In genomic region chr7:27162930-27163775, GRCh38 we compare ENCODE assay signal across 15 cellular contexts. TPM values are rescaled to one million over a fixed set of nuclear protein-coding genes. Genes with fewer than 3 reads are reported as not detected.
A peak's percentile ranks its signal among the peaks of the same experiment; 100 is the strongest.
DNase-seq lines count a peak whose midpoint lies in the region; ATAC-seq and TF ChIP-seq lines count a peak whose summit lies in the region.
"Had no signal": no experiment of that assay in that cellular context is flagged by ENCODE, and none has a peak within 500 bp of the region (broad histone marks: within the 10 kb centered on the region; RNA-seq: fewer than 3 reads in every experiment).

No MANE protein-coding gene starts in this region.

- POLR2A ChIA-PET in activated CD8-positive, alpha-beta T cell treated with anti-CD3 and anti-CD28 coated beads, Interleukin-2, amount 10 ng/mL, durations not matched to agents 7 days and 5 days (lab: Charles Lee) = no interaction called here

- peak overlapping the region; percentile 67 for H3K4me3 ChIP-seq in fibroblast of villous mesenchyme (ENCODE audit: low read depth, low read length)
- peak overlapping the region; percentile 79 for H3K4me3 ChIP-seq in psoas muscle
- H3K4me3 ChIP-seq: heart left ventricle had no signal

- H3K4me3 Mint-ChIP-seq in IgD-negative memory B cell = peak overlapping the region in 1 of 4 donors; percentile 71
- no peak overlapping the region for H3K4me3 Mint-ChIP-seq in activated CD8-positive, alpha-beta T cell treated with anti-CD3 and anti-CD28 coated beads, Interleukin-2, amount 10 ng/mL, durations not matched to agents 7 days and 5 days
- H3K4me3 Mint-ChIP-seq: activated naive CD4-positive, alpha-beta T cell treated with anti-CD3 and anti-CD28 coated beads for 36 hours; WTC11 had no signal

- H3K4me1 ChIP-seq in psoas muscle = peaks cover 26% of the 10 kb centered on the region

- TF ChIP-seq CTCF in fibroblast of villous mesenchyme (IDR thresholded peaks at IDR 0.05; ENCODE audit: insufficient read depth, low read depth, low read length) = no peak
- TF ChIP-seq CTCF in psoas muscle (IDR thresholded peaks at IDR 0.05) = no peak

- WGBS in psoas muscle, 3 donors = 52 to 62% (median 54%) methylated on average over 14 of the region's 14 CpGs

- DNase-seq in Caki2 (ENCODE audit: low read depth) (peak; percentile 45), fibroblast of villous mesenchyme (ENCODE audit: low read depth) (peak; percentile 35), psoas muscle (no peak), germinal center (ENCODE audit: low spot score) (no peak)
- DNase-seq in activated CD8-positive, alpha-beta T cell treated with anti-CD3 and anti-CD28 coated beads, Interleukin-2, amount 10 ng/mL, durations not matched to agents 7 days and 5 days = no peak
- DNase-seq in activated CD4-positive, alpha-beta T cell treated with anti-CD3 and anti-CD28 coated beads, Interleukin-2, amount 50 U/mL, for 1 hour = no peak
- DNase-seq: activated naive CD4-positive, alpha-beta T cell treated with anti-CD3 and anti-CD28 coated beads for 36 hours; DMS79; stimulated activated naive CD8-positive, alpha-beta T cell treated with anti-CD3 and anti-CD28 coated beads, Interleukin-15, Interleukin-2, amounts not matched to agents 100 U/mL and 50 U/mL, for 24 hours had no signal

- peak overlapping the region; percentile 40 to 98 (median 60) for H3K27ac Mint-ChIP-seq in IgD-negative memory B cell
- no peak overlapping the region for H3K27ac Mint-ChIP-seq in activated CD8-positive, alpha-beta T cell treated with anti-CD3 and anti-CD28 coated beads, Interleukin-2, amount 10 ng/mL, durations not matched to agents 7 days and 5 days
- H3K27ac Mint-ChIP-seq: activated naive CD4-positive, alpha-beta T cell treated with anti-CD3 and anti-CD28 coated beads for 36 hours; WTC11 had no signal

- H3K36me3 ChIP-seq in psoas muscle (ENCODE audit: insufficient read depth in 1 of 2, low read depth in 1 of 2) = no peaks in the 10 kb centered on the region
- H3K36me3 ChIP-seq: heart left ventricle had no signal

- ATAC-seq in psoas muscle (no peak), GM18520 (IDR thresholded peaks at IDR 0.05; ENCODE audit: unreplicated experiment) (no peak)
- no peak for ATAC-seq in activated CD8-positive, alpha-beta T cell treated with anti-CD3 and anti-CD28 coated beads, Interleukin-2, amount 10 ng/mL, durations not matched to agents 7 days and 5 days
- ATAC-seq: heart left ventricle; HepG2; stimulated activated naive CD8-positive, alpha-beta T cell treated with anti-CD3 and anti-CD28 coated beads, Interleukin-15, Interleukin-2, amounts not matched to agents 100 U/mL and 50 U/mL, for 24 hours; WTC11 had no signal

- peak overlapping the region; percentile 92 for H3K27ac ChIP-seq in psoas muscle

- in situ Hi-C loops in Caki2 (cut with HindIII; ENCODE audit: low pct_unique_long_range_greater_than_20kb, low sequenced_read_pairs) = loop anchor here (5.0 kb wide), 1 partner anchor 36 kb away; no protein-coding TSS in a partner anchor

- CTCF ChIA-PET in activated CD8-positive, alpha-beta T cell treated with anti-CD3 and anti-CD28 coated beads, Interleukin-2, amount 10 ng/mL, durations not matched to agents 7 days and 5 days (lab: Charles Lee) = interaction anchor here (0.7 to 4.7 kb wide), 9 partner anchors 10 to 793 kb away, joined by 3 to 85 read pairs (median 5); partner anchors contain the start of gene HOXA13

- H3K36me3 Mint-ChIP-seq in IgD-negative memory B cell = peaks cover 1% of the 10 kb centered on the region
- peaks cover 13% of the 10 kb centered on the region for H3K36me3 Mint-ChIP-seq in activated CD8-positive, alpha-beta T cell treated with anti-CD3 and anti-CD28 coated beads, Interleukin-2, amount 10 ng/mL, durations not matched to agents 7 days and 5 days (ENCODE audit: low read depth)
- H3K36me3 Mint-ChIP-seq: WTC11 had no signal

- no peaks in the 10 kb centered on the region for H3K27me3 ChIP-seq in psoas muscle (ENCODE audit: insufficient read depth in 3 of 3, low read length in 2 of 3)

- no peaks in the 10 kb centered on the region for H3K9me3 ChIP-seq in psoas muscle
- H3K9me3 ChIP-seq: heart left ventricle had no signal

- peaks cover 1 to 30% (median 10%) of the 10 kb centered on the region in 3 donors for H3K4me1 Mint-ChIP-seq in IgD-negative memory B cell
- H3K4me1 Mint-ChIP-seq in activated CD8-positive, alpha-beta T cell treated with anti-CD3 and anti-CD28 coated beads, Interleukin-2, amount 10 ng/mL, durations not matched to agents 7 days and 5 days (ENCODE audit: low read depth) = peaks cover 9% of the 10 kb centered on the region

- H3K27me3 Mint-ChIP-seq in IgD-negative memory B cell = peaks cover 51% of the 10 kb centered on the region
- peaks cover 75% of the 10 kb centered on the region for H3K27me3 Mint-ChIP-seq in activated CD8-positive, alpha-beta T cell treated with anti-CD3 and anti-CD28 coated beads, Interleukin-2, amount 10 ng/mL, durations not matched to agents 7 days and 5 days (ENCODE audit: low read depth)

- H3K9me3 Mint-ChIP-seq in IgD-negative memory B cell = peaks cover 0 to 9% (median 0%) of the 10 kb centered on the region in 3 donors
- H3K9me3 Mint-ChIP-seq in activated CD8-positive, alpha-beta T cell treated with anti-CD3 and anti-CD28 coated beads, Interleukin-2, amount 10 ng/mL, durations not matched to agents 7 days and 5 days (ENCODE audit: insufficient read depth) = no peaks in the 10 kb centered on the region
- H3K9me3 Mint-ChIP-seq: activated naive CD4-positive, alpha-beta T cell treated with anti-CD3 and anti-CD28 coated beads for 36 hours; dendritic cell treated with granulocyte-macrophage colony-stimulating factor and Interleukin-4, amounts not matched to agents 40 ng/mL and 50 ng/mL, for 4 days; WTC11 had no signal

- intact Hi-C loops in psoas muscle (cut with DNase I) = loop anchor here (5.0 to 10.0 kb wide), 4 partner anchors 766 to 1598 kb away; partner anchors contain the start of genes CBX3 (in 1 of the 2) and HNRNPA2B1 (in 1 of the 2)

RNA-seq across cellular contexts. Expression of gene HOXA9, which starts 2.2 kb away (rescaled TPM):
- total RNA-seq in Caki2 (2014; rRNA removed; shearing (Covaris generic); ENCODE audit: low replicate concordance) = 46.9 and 62.2 TPM in 2 replicates
- 0.20 TPM for polyA plus RNA-seq in IgD-negative memory B cell
- total RNA-seq in fibroblast of villous mesenchyme = 17.1 and 20.3 TPM in 2 replicates
- 10 to 100 TPM in 1 of 4 donors, 1 to 10 TPM in 1, under 1 TPM in 1, not detected in 1; 0.81 to 19.9 (median 4.9) TPM for total RNA-seq in psoas muscle
- 10 to 100 TPM; 13.8 to 55.9 (median 18.2) TPM for polyA plus RNA-seq in psoas muscle
- not detected for total RNA-seq in activated CD8-positive, alpha-beta T cell treated with anti-CD3 and anti-CD28 coated beads, Interleukin-2, amount 10 ng/mL, durations not matched to agents 7 days and 5 days
- total RNA-seq: activated naive CD4-positive, alpha-beta T cell treated with anti-CD3 and anti-CD28 coated beads for 36 hours; HepG2; WTC11 had no signal
- polyA plus RNA-seq: heart left ventricle, HepG2 had no signal

RNA-seq across cellular contexts. Expression of gene HOXA7, which starts 6.7 kb away (rescaled TPM):
- 5.1 TPM in 1 of 2 replicates, not detected in the other for total RNA-seq in Caki2 (2014; rRNA removed; shearing (Covaris generic); ENCODE audit: low replicate concordance)
- polyA plus RNA-seq in IgD-negative memory B cell (1.0 TPM), psoas muscle (10 to 100 TPM in 1 of 3 donors, 1 to 10 TPM in 2; 2.9 to 10.2 (median 6.2) TPM)
- total RNA-seq in fibroblast of villous mesenchyme (2.2 and 2.3 TPM in 2 replicates), psoas muscle (1 to 10 TPM; 4.7 to 8.4 (median 6.7) TPM)
- not detected for total RNA-seq in activated CD8-positive, alpha-beta T cell treated with anti-CD3 and anti-CD28 coated beads, Interleukin-2, amount 10 ng/mL, durations not matched to agents 7 days and 5 days
- total RNA-seq: activated naive CD4-positive, alpha-beta T cell treated with anti-CD3 and anti-CD28 coated beads for 36 hours; HepG2; WTC11 had no signal
- polyA plus RNA-seq: heart left ventricle had no signal

RNA-seq across cellular contexts. Expression of gene HOXA3, which starts 10.8 kb away (rescaled TPM):
- total RNA-seq in Caki2 (2014; rRNA removed; shearing (Covaris generic); ENCODE audit: low replicate concordance) = 3.3 and 32.9 TPM in 2 replicates
- polyA plus RNA-seq in IgD-negative memory B cell = not detected
- 9.3 and 11.7 TPM in 2 replicates for total RNA-seq in fibroblast of villous mesenchyme
- 1 to 10 TPM; 3.3 to 5.6 (median 4.2) TPM for total RNA-seq in psoas muscle
- 1 to 10 TPM in 1 of 3 donors, under 1 TPM in 2; 0.65 to 2.6 (median 0.97) TPM for polyA plus RNA-seq in psoas muscle
- total RNA-seq in activated CD8-positive, alpha-beta T cell treated with anti-CD3 and anti-CD28 coated beads, Interleukin-2, amount 10 ng/mL, durations not matched to agents 7 days and 5 days = not detected
- total RNA-seq: activated naive CD4-positive, alpha-beta T cell treated with anti-CD3 and anti-CD28 coated beads for 36 hours; WTC11 had no signal

RNA-seq across cellular contexts. Expression of gene HOXA10, which starts 11.0 kb away (rescaled TPM):
- 22.1 and 31.5 TPM in 2 replicates for total RNA-seq in Caki2 (2014; rRNA removed; shearing (Covaris generic); ENCODE audit: low replicate concordance)
- polyA plus RNA-seq in IgD-negative memory B cell (0.70 TPM), psoas muscle (10 to 100 TPM; 17.2 to 77.5 (median 32.0) TPM)
- total RNA-seq in fibroblast of villous mesenchyme (39.0 and 47.1 TPM in 2 replicates), psoas muscle (10 to 100 TPM in 2 of 4 donors, under 1 TPM in 1, not detected in 1; 0.81 to 34.3 (median 19.2) TPM)
- total RNA-seq in activated CD8-positive, alpha-beta T cell treated with anti-CD3 and anti-CD28 coated beads, Interleukin-2, amount 10 ng/mL, durations not matched to agents 7 days and 5 days = not detected
- total RNA-seq: activated naive CD4-positive, alpha-beta T cell treated with anti-CD3 and anti-CD28 coated beads for 36 hours; HepG2 had no signal
- polyA plus RNA-seq: HepG2 had no signal

RNA-seq across cellular contexts. Expression of gene HOXA6, which starts 15.6 kb away (rescaled TPM):
- 0.96 and 1.2 TPM in 2 replicates for total RNA-seq in Caki2 (2014; rRNA removed; shearing (Covaris generic); ENCODE audit: low replicate concordance)
- polyA plus RNA-seq in IgD-negative memory B cell = 0.39 TPM
- total RNA-seq in fibroblast of villous mesenchyme = 10.6 and 11.2 TPM in 2 replicates
- total RNA-seq in psoas muscle = 1 to 10 TPM; 2.5 to 3.7 (median 3.1) TPM
- polyA plus RNA-seq in psoas muscle = 1 to 10 TPM in 2 of 3 donors, under 1 TPM in 1; 0.64 to 3.2 (median 1.5) TPM
- total RNA-seq in activated CD8-positive, alpha-beta T cell treated with anti-CD3 and anti-CD28 coated beads, Interleukin-2, amount 10 ng/mL, durations not matched to agents 7 days and 5 days = not detected
- total RNA-seq: activated naive CD4-positive, alpha-beta T cell treated with anti-CD3 and anti-CD28 coated beads for 36 hours; heart left ventricle; WTC11 had no signal
- polyA plus RNA-seq: heart left ventricle had no signal

Comparison
In these comparisons a context has a peak if more than half of its experiments do, and no peak if none do; other contexts are left out.
1. DNase-seq: peak in Caki2 (single experiment) and fibroblast of villous mesenchyme (single experiment); none in psoas muscle (0 of 2), germinal center (single experiment), activated CD8-positive, alpha-beta T cell treated with anti-CD3 and anti-CD28 coated beads, Interleukin-2, amount 10 ng/mL, durations not matched to agents 7 days and 5 days (single experiment) and activated CD4-positive, alpha-beta T cell treated with anti-CD3 and anti-CD28 coated beads, Interleukin-2, amount 50 U/mL, for 1 hour (single experiment).